13 cellular contexts compared by ENCODE assay signal in the genomic region with DNA sequence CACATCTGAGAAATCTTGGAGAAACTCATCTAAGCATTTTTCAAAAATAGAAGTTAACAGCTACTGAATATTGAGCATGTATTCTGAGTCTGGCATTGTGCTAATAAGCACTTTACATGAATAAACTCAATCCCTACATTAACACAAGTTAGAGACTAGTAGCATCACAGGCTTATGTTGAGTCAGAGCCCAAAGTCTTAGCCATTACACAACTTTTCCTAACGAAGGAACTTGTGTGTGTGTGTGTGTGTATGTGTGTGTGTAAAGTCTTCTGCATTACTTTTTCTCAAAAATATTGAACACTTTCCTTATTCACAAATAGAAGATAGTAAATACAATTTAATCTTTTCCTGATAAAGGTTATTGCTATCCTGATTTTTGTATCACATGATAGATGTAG.
"Had no signal": no experiment of that assay in that cellular context is flagged by ENCODE, and none has a peak within 500 bp of the region (broad histone marks: within the 10 kb centered on the region; RNA-seq: fewer than 3 reads in every experiment).

No MANE protein-coding gene starts in this region.

- H3K27me3 ChIP-seq: hepatocyte, sigmoid colon had no signal

- H3K4me2 ChIP-seq: hepatocyte had no signal

- DNase-seq: activated CD4-positive, alpha-beta T cell treated with anti-CD3 and anti-CD28 coated beads for 36 hours; activated CD8-positive, alpha-beta memory T cell treated with anti-CD3 and anti-CD28 coated beads for 24 hours; activated naive CD4-positive, alpha-beta T cell treated with anti-CD3 and anti-CD28 coated beads, Interleukin-2, amount 10 ng/mL, durations not matched to agents 7 days and 5 days; endodermal cell; sigmoid colon; stimulated activated CD4-positive, alpha-beta T cell treated with anti-CD3 and anti-CD28 coated beads, Interleukin-2, amount 100 ng/mL, for 48 hours; stimulated activated naive CD8-positive, alpha-beta T cell treated with anti-CD3 and anti-CD28 coated beads, Interleukin-15, amount 100 ng/mL, for 72 hours; T-helper 9 cell; WERI-Rb-1 had no signal

- H3K4me1 ChIP-seq: sigmoid colon had no signal

- H3K36me3 ChIP-seq: sigmoid colon, thoracic aorta, WERI-Rb-1 had no signal

- ATAC-seq: activated CD4-positive, alpha-beta T cell treated with anti-CD3 and anti-CD28 coated beads for 36 hours; activated T-helper 17 cell treated with anti-CD3 and anti-CD28 coated beads, Interleukin-2, amount 50 U/mL, for 72 hours; esophagus mucosa; stimulated activated naive CD8-positive, alpha-beta T cell treated with anti-CD3 and anti-CD28 coated beads, Interleukin-15, amount 100 ng/mL, for 72 hours had no signal

- H3K9me3 ChIP-seq: sigmoid colon, thoracic aorta had no signal

- H2AFZ ChIP-seq: hepatocyte had no signal

- H3K4me3 ChIP-seq: hepatocyte, sigmoid colon, thoracic aorta had no signal

- H3K27ac ChIP-seq: hepatocyte, sigmoid colon, thoracic aorta, WERI-Rb-1 had no signal
